8 cellular contexts compared by ENCODE assay signal in genomic region chr2:148989882-148990493, GRCh38. TPM values are rescaled to one million over a fixed set of nuclear protein-coding genes. Genes with fewer than 3 reads are reported as not detected.
A peak's percentile ranks its signal among the peaks of the same experiment; 100 is the strongest.
DNase-seq lines count a peak whose midpoint lies in the region; ATAC-seq and TF ChIP-seq lines count a peak whose summit lies in the region.

No MANE protein-coding gene starts in this region.

- no peak for TF ChIP-seq POLR2A in prostate gland (IDR thresholded peaks at IDR 0.05)

- no peak overlapping the region for H3K4me2 ChIP-seq in GM23338

- H3K27me3 ChIP-seq in GM23338 (ENCODE audit: insufficient read depth) (no peaks in the 10 kb centered on the region), prostate gland (replicated peaks; ENCODE audit: insufficient read depth) (no peaks in the 10 kb centered on the region)

- H3K4me3 ChIP-seq in GM23338 (no peak overlapping the region), prostate gland (no peak overlapping the region)

- no peak overlapping the region for H3K27ac ChIP-seq in GM23338 (ENCODE audit: low read depth)
- H3K27ac ChIP-seq in prostate gland = no peak overlapping the region

- H3K4me3 Mint-ChIP-seq in GM23338 = no peak overlapping the region
- H3K4me3 Mint-ChIP-seq in activated naive CD4-positive, alpha-beta T cell treated with anti-CD3 and anti-CD28 coated beads, Interleukin-2, amount 10 ng/mL, durations not matched to agents 7 days and 5 days = no peak overlapping the region

- H3K27ac Mint-ChIP-seq in GM23338 = no peak overlapping the region
- H3K27ac Mint-ChIP-seq in activated naive CD4-positive, alpha-beta T cell treated with anti-CD3 and anti-CD28 coated beads, Interleukin-2, amount 10 ng/mL, durations not matched to agents 7 days and 5 days = no peak overlapping the region

- peak; percentile 73 to 74 for TF ChIP-seq CTCF in GM23338 (conservative IDR thresholded peaks at IDR 0.05; ENCODE audit: low read depth in 2 of 2)
- TF ChIP-seq CTCF in prostate gland (IDR thresholded peaks at IDR 0.05) = peak; percentile 32 to 81 (median 67)

- DNase-seq in NCI-H1436 (lab: John Stamatoyannopoulos, UW) = peak; percentile 72
- DNase-seq in NCI-H1436 treated with DMSO at 0.1 percent for 48 hours (lab: John Stamatoyannopoulos, UW) = no peak
- DNase-seq in GM23338 (ENCODE audit: low spot score) = peak; percentile 86
- peak; percentile 53 for DNase-seq in KG1 (lab: John Stamatoyannopoulos, UW)
- DNase-seq in OCI-M1 (lab: John Stamatoyannopoulos, UW) = peak; percentile 81
- peak; percentile 72 for DNase-seq in activated naive CD4-positive, alpha-beta T cell treated with anti-CD3 and anti-CD28 coated beads, Interleukin-2, amount 10 ng/mL, durations not matched to agents 7 days and 5 days
- peak; percentile 78 for DNase-seq in glomerular visceral epithelial cell (ENCODE audit: extremely low spot score)
- DNase-seq in prostate gland (ENCODE audit: low spot score) = peak; percentile 71

- 0 out of 2 replicates have a peak, but pooled peaks cover 7% of the 10 kb centered on the region for H3K36me3 ChIP-seq in GM23338 (ENCODE audit: insufficient read depth)
- H3K36me3 ChIP-seq in prostate gland = no peaks in the 10 kb centered on the region

- no peaks in the 10 kb centered on the region for H3K9me2 ChIP-seq in GM23338 (ENCODE audit: insufficient read depth)

- CTCF ChIA-PET in activated naive CD4-positive, alpha-beta T cell treated with anti-CD3 and anti-CD28 coated beads, Interleukin-2, amount 10 ng/mL, durations not matched to agents 7 days and 5 days (lab: Charles Lee) = interaction anchor here (0.6 to 2.8 kb wide), 12 partner anchors 9 to 1488 kb away, joined by 3 to 11 read pairs (median 4); no protein-coding TSS in a partner anchor

- 29% methylated on average over 6 of the region's 6 CpGs for WGBS in prostate gland

- H3K9me3 ChIP-seq in prostate gland = no peaks in the 10 kb centered on the region

- no peaks in the 10 kb centered on the region; the same call in 2 of the 3 replicates for H3K4me1 Mint-ChIP-seq in GM23338
- peaks cover 3% of the 10 kb centered on the region for H3K4me1 Mint-ChIP-seq in activated naive CD4-positive, alpha-beta T cell treated with anti-CD3 and anti-CD28 coated beads, Interleukin-2, amount 10 ng/mL, durations not matched to agents 7 days and 5 days

- H2AFZ ChIP-seq in GM23338 = no peak overlapping the region

- intact Hi-C loops in prostate gland (cut with DNase I) = loop anchor here (5.0 to 10.0 kb wide), 4 partner anchors 345 to 1053 kb away; partner anchors contain the start of gene EPC2

- H3K27me3 Mint-ChIP-seq in GM23338 (ENCODE audit: insufficient read depth, low read depth, poor library complexity) = peaks cover 2% of the 10 kb centered on the region
- no peaks in the 10 kb centered on the region for H3K27me3 Mint-ChIP-seq in activated naive CD4-positive, alpha-beta T cell treated with anti-CD3 and anti-CD28 coated beads, Interleukin-2, amount 10 ng/mL, durations not matched to agents 7 days and 5 days

- no peaks in the 10 kb centered on the region for H3F3A ChIP-seq in GM23338 (replicated peaks; ENCODE audit: low read depth)

- no peaks in the 10 kb centered on the region for H3K4me1 ChIP-seq in GM23338 (ENCODE audit: insufficient read depth)
- no peaks in the 10 kb centered on the region for H3K4me1 ChIP-seq in prostate gland (replicated peaks)

- H3K79me2 ChIP-seq in GM23338 (replicated peaks; ENCODE audit: insufficient read depth) = no peaks in the 10 kb centered on the region

- H3K36me3 Mint-ChIP-seq in GM23338 (ENCODE audit: low read depth) = peaks cover 36% of the 10 kb centered on the region
- H3K36me3 Mint-ChIP-seq in activated naive CD4-positive, alpha-beta T cell treated with anti-CD3 and anti-CD28 coated beads, Interleukin-2, amount 10 ng/mL, durations not matched to agents 7 days and 5 days = no peaks in the 10 kb centered on the region

- H4K20me1 ChIP-seq in GM23338 (replicated peaks; ENCODE audit: insufficient read depth) = no peaks in the 10 kb centered on the region

- no peaks in the 10 kb centered on the region for H3K9me3 Mint-ChIP-seq in GM23338
- H3K9me3 Mint-ChIP-seq in activated naive CD4-positive, alpha-beta T cell treated with anti-CD3 and anti-CD28 coated beads, Interleukin-2, amount 10 ng/mL, durations not matched to agents 7 days and 5 days = no peaks in the 10 kb centered on the region

- peak; percentile 86 for ATAC-seq in GM23338

TF ChIP-seq in GM23338, 12 proteins besides CTCF, POLR2A, EP300 and RAD21:
- TF ChIP-seq EZH2phosphoT487 (IDR thresholded peaks at IDR 0.05; ENCODE audit: unreplicated experiment) = no peak
- no peak for TF ChIP-seq STAT1 (IDR thresholded peaks at IDR 0.05; ENCODE audit: unreplicated experiment)
- no peak for TF ChIP-seq ZNF114 (CRISPR knock-in tag; IDR thresholded peaks at IDR 0.05)
- no peak for TF ChIP-seq ZNF462 (CRISPR knock-in tag; IDR thresholded peaks at IDR 0.05)
- TF ChIP-seq EZH2 (IDR thresholded peaks at IDR 0.05; ENCODE audit: low read depth, unreplicated experiment) = no peak

RNA-seq across cellular contexts. Expression of gene LYPD6B, which starts 48.5 kb away (rescaled TPM):
- 1.7 and 3.1 TPM in 2 replicates for total RNA-seq in GM23338 (2014; rRNA removed; shearing (Covaris generic))
- 3.4 and 3.6 TPM in 2 replicates for polyA plus RNA-seq in GM23338 (2016; fragmentation: Nextera tagmentation; extraction: Ambion mirVana)
- total RNA-seq in prostate gland = 10 to 100 TPM; 16.8 to 17.8 TPM
